Comparison of ENCODE assay signal across 9 cellular contexts in the genomic region with DNA sequence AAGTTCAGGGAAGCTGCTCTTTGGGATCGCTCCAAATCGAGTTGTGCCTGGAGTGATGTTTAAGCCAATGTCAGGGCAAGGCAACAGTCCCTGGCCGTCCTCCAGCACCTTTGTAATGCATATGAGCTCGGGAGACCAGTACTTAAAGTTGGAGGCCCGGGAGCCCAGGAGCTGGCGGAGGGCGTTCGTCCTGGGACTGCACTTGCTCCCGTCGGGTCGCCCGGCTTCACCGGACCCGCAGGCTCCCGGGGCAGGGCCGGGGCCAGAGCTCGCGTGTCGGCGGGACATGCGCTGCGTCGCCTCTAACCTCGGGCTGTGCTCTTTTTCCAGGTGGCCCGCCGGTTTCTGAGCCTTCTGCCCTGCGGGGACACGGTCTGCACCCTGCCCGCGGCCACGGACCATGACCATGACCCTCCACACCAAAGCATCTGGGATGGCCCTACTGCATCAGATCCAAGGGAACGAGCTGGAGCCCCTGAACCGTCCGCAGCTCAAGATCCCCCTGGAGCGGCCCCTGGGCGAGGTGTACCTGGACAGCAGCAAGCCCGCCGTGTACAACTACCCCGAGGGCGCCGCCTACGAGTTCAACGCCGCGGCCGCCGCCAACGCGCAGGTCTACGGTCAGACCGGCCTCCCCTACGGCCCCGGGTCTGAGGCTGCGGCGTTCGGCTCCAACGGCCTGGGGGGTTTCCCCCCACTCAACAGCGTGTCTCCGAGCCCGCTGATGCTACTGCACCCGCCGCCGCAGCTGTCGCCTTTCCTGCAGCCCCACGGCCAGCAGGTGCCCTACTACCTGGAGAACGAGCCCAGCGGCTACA. TPM values are rescaled to one million over a fixed set of nuclear protein-coding genes. Genes with fewer than 3 reads are reported as not detected.
DNase-seq lines count a peak whose midpoint lies in the region; ATAC-seq and TF ChIP-seq lines count a peak whose summit lies in the region.
"Had no signal": no experiment of that assay in that cellular context is flagged by ENCODE, and none has a peak within 500 bp of the region (broad histone marks: within the 10 kb centered on the region; RNA-seq: fewer than 3 reads in every experiment).

TSS of gene ESR1 (plus strand) at position 170 of the 818 bp plus-strand sequence. CDS start at position 401, 231 bp downstream.

- no peaks in the 10 kb centered on the region for H3K9me3 ChIP-seq in OCI-LY7 (ENCODE audit: low read length)

- peak; percentile 6 for DNase-seq in DMS 273 (lab: John Stamatoyannopoulos, UW; ENCODE audit: unreplicated experiment)
- DNase-seq in DMS 273 treated with DMSO at 0.1 percent for 48 hours (lab: John Stamatoyannopoulos, UW) = no peak
- peak; percentile 22 for DNase-seq in activated CD4-positive, alpha-beta memory T cell treated with anti-CD3 and anti-CD28 coated beads for 36 hours
- DNase-seq in glutamatergic neuron = peak; percentile 33
- DNase-seq in renal cortical epithelial cell (ENCODE audit: low read depth) = peak; percentile 8
- no peak for DNase-seq in OCI-LY7 (ENCODE audit: low spot score)

- no peaks in the 10 kb centered on the region for H3K36me3 ChIP-seq in OCI-LY7 (ENCODE audit: insufficient read depth, low read length)

- POLR2A ChIA-PET in activated CD4-positive, alpha-beta memory T cell treated with anti-CD3 and anti-CD28 coated beads for 36 hours (lab: Charles Lee) = interaction anchor here (0.6 kb wide), 1 partner anchor 175 kb away, joined by 3 read pairs; no protein-coding TSS in a partner anchor
- POLR2A ChIA-PET in OCI-LY7 (lab: Charles Lee) = no interaction called here

- no peak within 1 kb of the TSS for H3K27ac Mint-ChIP-seq in activated CD4-positive, alpha-beta memory T cell treated with anti-CD3 and anti-CD28 coated beads for 36 hours
- no peak within 1 kb of the TSS for H3K27ac Mint-ChIP-seq in glutamatergic neuron (ENCODE audit: unreplicated experiment)

- H3K27me3 Mint-ChIP-seq in activated CD4-positive, alpha-beta memory T cell treated with anti-CD3 and anti-CD28 coated beads for 36 hours = peaks cover 26% of the 10 kb centered on the region
- peaks cover 17% of the 10 kb centered on the region for H3K27me3 Mint-ChIP-seq in glutamatergic neuron (ENCODE audit: unreplicated experiment)

- CTCF ChIA-PET in activated CD4-positive, alpha-beta memory T cell treated with anti-CD3 and anti-CD28 coated beads for 36 hours (lab: Charles Lee) = interaction anchor here (0.9 kb wide), 1 partner anchor 317 kb away, joined by 3 read pairs; no protein-coding TSS in a partner anchor
- CTCF ChIA-PET in OCI-LY7 (lab: Charles Lee; ENCODE audit: unreplicated experiment) = no interaction called here

- H3K27ac ChIP-seq in OCI-LY7 (ENCODE audit: low read depth, low read length, poor library complexity, severe bottlenecking) = no peak within 1 kb of the TSS
- H3K27ac ChIP-seq: 22Rv1 had no signal

- intact Hi-C loops in activated CD4-positive, alpha-beta memory T cell treated with anti-CD3 and anti-CD28 coated beads for 36 hours (cut with micrococcal nuclease) = loop anchor here (1.0 kb wide), 1 partner anchor 117 kb away; no protein-coding TSS in a partner anchor
- intact Hi-C loops in OCI-LY7 (cut with micrococcal nuclease; ENCODE audit: unreplicated experiment) = no loop called here

- no peak within 1 kb of the TSS for H3K4me3 ChIP-seq in OCI-LY7 (ENCODE audit: low read depth, low read length, poor library complexity, severe bottlenecking)

- no peaks in the 10 kb centered on the region for H3K9me3 Mint-ChIP-seq in activated CD4-positive, alpha-beta memory T cell treated with anti-CD3 and anti-CD28 coated beads for 36 hours
- peaks cover 1% of the 10 kb centered on the region for H3K9me3 Mint-ChIP-seq in glutamatergic neuron (ENCODE audit: unreplicated experiment)

- BruUV-seq in OCI-LY7 (replicated peaks; lab: Mats Ljungman, UMichigan) = no TSS peak

- peak within 1 kb of the TSS; percentile 68 for H3K4me3 Mint-ChIP-seq in activated CD4-positive, alpha-beta memory T cell treated with anti-CD3 and anti-CD28 coated beads for 36 hours
- peak within 1 kb of the TSS; percentile 85 for H3K4me3 Mint-ChIP-seq in glutamatergic neuron (ENCODE audit: unreplicated experiment)

- H4K20me1 ChIP-seq in OCI-LY7 (ENCODE audit: insufficient read depth, low read length) = no peaks in the 10 kb centered on the region

- no peak within 1 kb of the TSS for H2AFZ ChIP-seq in OCI-LY7 (ENCODE audit: low read length)

- ATAC-seq in GM18511 (IDR thresholded peaks at IDR 0.05; ENCODE audit: unreplicated experiment) = no peak
- ATAC-seq in HG02884 (IDR thresholded peaks at IDR 0.05; ENCODE audit: unreplicated experiment) = no peak

- peaks cover 9% of the 10 kb centered on the region for H3K4me1 Mint-ChIP-seq in activated CD4-positive, alpha-beta memory T cell treated with anti-CD3 and anti-CD28 coated beads for 36 hours (ENCODE audit: low read depth)
- peaks cover 5% of the 10 kb centered on the region for H3K4me1 Mint-ChIP-seq in glutamatergic neuron (ENCODE audit: low read depth, unreplicated experiment)

- TF ChIP-seq CTCF in glutamatergic neuron (IDR thresholded peaks at IDR 0.05; ENCODE audit: partially characterized antibody, unreplicated experiment) (no peak), OCI-LY7 (conservative IDR thresholded peaks at IDR 0.05; ENCODE audit: low read length) (no peak)

- H3K36me3 Mint-ChIP-seq in activated CD4-positive, alpha-beta memory T cell treated with anti-CD3 and anti-CD28 coated beads for 36 hours = no peaks in the 10 kb centered on the region
- H3K36me3 Mint-ChIP-seq in glutamatergic neuron (ENCODE audit: unreplicated experiment) = peaks cover 7% of the 10 kb centered on the region

- no peaks in the 10 kb centered on the region for H3K9me2 ChIP-seq in OCI-LY7 (ENCODE audit: insufficient read depth, low read length)

- H3K4me2 ChIP-seq in OCI-LY7 (ENCODE audit: low read length) = no peak within 1 kb of the TSS

- H3K79me2 ChIP-seq in OCI-LY7 (ENCODE audit: insufficient read depth, low read depth, low read length) = no peaks in the 10 kb centered on the region

- no peaks in the 10 kb centered on the region for H3K4me1 ChIP-seq in OCI-LY7 (ENCODE audit: insufficient read depth, low read length, poor library complexity, severe bottlenecking)

RNA-seq across cellular contexts. Expression of gene ESR1, which starts in this region (rescaled TPM):
- under 1 TPM in 1 of 2 experiments, not detected in 1; 0.10 TPM for total RNA-seq in activated CD4-positive, alpha-beta memory T cell treated with anti-CD3 and anti-CD28 coated beads for 36 hours
- total RNA-seq in glutamatergic neuron (ENCODE audit: unreplicated experiment) (not detected), renal cortical epithelial cell (under 0.01 TPM in 2 replicates), OCI-LY7 (2022) (not detected in 2 replicates)
- total RNA-seq in OCI-LY7 (2014; rRNA removed; shearing (Covaris generic)) = 0.06 TPM in 1 of 2 replicates, not detected in the other

Comparison
In these comparisons a context has a peak if more than half of its experiments do, and no peak if none do; other contexts are left out.
1. Peak in DNase-seq in activated CD4-positive, alpha-beta memory T cell treated with anti-CD3 and anti-CD28 coated beads for 36 hours; RNA of the gene not detected or under 1 TPM.
2. Peak in DNase-seq in glutamatergic neuron; RNA of the gene not detected or under 1 TPM.
3. Peak in DNase-seq in renal cortical epithelial cell; RNA of the gene not detected or under 1 TPM.